In genomic region chr19:55578761-55579747, GRCh38 we compare ENCODE assay signal across 7 cellular contexts. TPM values are rescaled to one million over a fixed set of nuclear protein-coding genes. Genes with fewer than 3 reads are reported as not detected.
A peak's percentile ranks its signal among the peaks of the same experiment; 100 is the strongest.
DNase-seq lines count a peak whose midpoint lies in the region; ATAC-seq and TF ChIP-seq lines count a peak whose summit lies in the region.
"Had no signal": no experiment of that assay in that cellular context is flagged by ENCODE, and none has a peak within 500 bp of the region (broad histone marks: within the 10 kb centered on the region; RNA-seq: fewer than 3 reads in every experiment).

No MANE protein-coding gene starts in this region.

- no peaks in the 10 kb centered on the region for H3K27me3 ChIP-seq in BLaER1 treated with 17β-estradiol and CSF1 and Interleukin-3, amounts not matched to agents 10 nM and 100 nM
- no peaks in the 10 kb centered on the region for H3K27me3 ChIP-seq in kidney epithelial cell (ENCODE audit: control insufficient read depth, insufficient read depth, low read length)
- H3K27me3 ChIP-seq in aorta (ENCODE audit: control insufficient read depth in 1 of 2, insufficient read depth in 2 of 2, low read length in 1 of 2) = no peaks in the 10 kb centered on the region

- peak overlapping the region; percentile 84 to 94 (median 89) for H3K9ac ChIP-seq in BLaER1 treated with 17β-estradiol and CSF1 and Interleukin-3, amounts not matched to agents 10 nM and 100 nM

- TF ChIP-seq CTCF in VCaP (conservative IDR thresholded peaks at IDR 0.05) (no peak), kidney epithelial cell (IDR thresholded peaks at IDR 0.05; ENCODE audit: insufficient read depth, low read length, poor library complexity, severe bottlenecking) (no peak)

- peak overlapping the region; percentile 75 to 94 (median 90) for H3K4me2 ChIP-seq in BLaER1 treated with 17β-estradiol and CSF1 and Interleukin-3, amounts not matched to agents 10 nM and 100 nM

- no peak for DNase-seq in kidney epithelial cell (ENCODE audit: low read depth)
- DNase-seq in aorta = no peak
- DNase-seq in NCI-H510A treated with DMSO at 0.1 percent for 48 hours (lab: John Stamatoyannopoulos, UW) = no peak
- DNase-seq: activated CD8-positive, alpha-beta memory T cell treated with anti-CD3 and anti-CD28 coated beads, Interleukin-2, amount 50 U/mL, for 4 hours had no signal

- intact Hi-C loops in aorta (cut with DNase I) = no loop called here

- peaks cover 0 to 38% (median 20%) of the 10 kb centered on the region in 11 experiments; a peak in 13 of 22 replicates for H4K20me1 ChIP-seq in BLaER1 treated with 17β-estradiol and CSF1 and Interleukin-3, amounts not matched to agents 10 nM and 100 nM

- 95 to 97% methylated on average over 75 to 90 of the region's 90 CpGs for WGBS in aorta, 2 donors

- peaks cover 10 to 35% (median 23%) of the 10 kb centered on the region in 10 experiments; a peak in 19 of 20 replicates for H3K4me1 ChIP-seq in BLaER1 treated with 17β-estradiol and CSF1 and Interleukin-3, amounts not matched to agents 10 nM and 100 nM
- no peaks in the 10 kb centered on the region for H3K4me1 ChIP-seq in aorta (ENCODE audit: control insufficient read depth in 1 of 2, insufficient read depth in 2 of 2, low read length in 2 of 2)

- no peaks in the 10 kb centered on the region for H3K9me3 ChIP-seq in BLaER1 treated with 17β-estradiol and CSF1 and Interleukin-3, amounts not matched to agents 10 nM and 100 nM (replicated peaks in 1 of 11)
- H3K9me3 ChIP-seq in aorta (ENCODE audit: control insufficient read depth, low read length) = no peaks in the 10 kb centered on the region

- ATAC-seq in HG03457 (IDR thresholded peaks at IDR 0.05; ENCODE audit: unreplicated experiment) = no peak
- ATAC-seq in aorta (ENCODE audit: low FRiP score) = no peak

- peak overlapping the region; percentile 71 to 90 (median 85); a peak in 20 of 22 replicates for H3K27ac ChIP-seq in BLaER1 treated with 17β-estradiol and CSF1 and Interleukin-3, amounts not matched to agents 10 nM and 100 nM
- peak overlapping the region; percentile 92 for H3K27ac ChIP-seq in VCaP
- no peak overlapping the region for H3K27ac ChIP-seq in aorta (ENCODE audit: low read depth in 1 of 2, low read length in 2 of 2)

- H3K4me3 ChIP-seq in BLaER1 treated with 17β-estradiol and CSF1 and Interleukin-3, amounts not matched to agents 10 nM and 100 nM = peak overlapping the region; percentile 69 to 94 (median 82)
- peak overlapping the region; percentile 90 for H3K4me3 ChIP-seq in kidney epithelial cell (ENCODE audit: low read depth, low read length)
- no peak overlapping the region for H3K4me3 ChIP-seq in aorta (ENCODE audit: low read length in 2 of 2)

- H3K36me3 ChIP-seq in BLaER1 treated with 17β-estradiol and CSF1 and Interleukin-3, amounts not matched to agents 10 nM and 100 nM = peaks cover 25 to 44% (median 36%) of the 10 kb centered on the region in 11 experiments
- no peaks in the 10 kb centered on the region for H3K36me3 ChIP-seq in kidney epithelial cell (ENCODE audit: control insufficient read depth, insufficient read depth, low read length)
- peaks cover 0 to 2% of the 10 kb centered on the region in 2 donors for H3K36me3 ChIP-seq in aorta (ENCODE audit: control insufficient read depth in 1 of 2, insufficient read depth in 2 of 2, low read length in 1 of 2)

RNA-seq across cellular contexts. Expression of gene ZNF579, which starts 1.6 kb away (rescaled TPM):
- total RNA-seq in kidney epithelial cell = 14.4 and 22.0 TPM in 2 replicates
- 10 to 100 TPM; 12.9 to 13.1 TPM for total RNA-seq in aorta
- 10 to 100 TPM in 1 of 2 donors, under 1 TPM in 1; 0.63 to 12.6 TPM for polyA plus RNA-seq in aorta

RNA-seq across cellular contexts. Expression of gene FIZ1, which starts 20.3 kb away (rescaled TPM):
- total RNA-seq in kidney epithelial cell (8.4 and 9.4 TPM in 2 replicates), aorta (10 to 100 TPM; 12.7 to 13.2 TPM)
- polyA plus RNA-seq in aorta = 10 to 100 TPM in 1 of 2 donors, 1 to 10 TPM in 1; 2.8 to 12.6 TPM

RNA-seq across cellular contexts. Expression of gene ZNF524, which starts 21.0 kb away (rescaled TPM):
- total RNA-seq in kidney epithelial cell (32.7 and 35.0 TPM in 2 replicates), aorta (10 to 100 TPM; 13.2 to 17.3 TPM)
- 10 to 100 TPM; 13.4 to 38.8 TPM for polyA plus RNA-seq in aorta

RNA-seq across cellular contexts. Expression of gene ZNF865, which starts 26.4 kb away (rescaled TPM):
- 5.6 and 7.6 TPM in 2 replicates for total RNA-seq in kidney epithelial cell
- total RNA-seq in aorta = 10 to 100 TPM; 13.4 to 16.4 TPM
- 1 to 10 TPM; 1.1 to 5.7 TPM for polyA plus RNA-seq in aorta

RNA-seq across cellular contexts. Expression of gene SBK3, which starts 33.7 kb away (rescaled TPM):
- total RNA-seq in kidney epithelial cell = 0.33 TPM in 1 of 2 replicates, not detected in the other
- total RNA-seq in aorta = under 1 TPM in 1 of 2 donors, not detected in 1; 0.48 TPM
- polyA plus RNA-seq in aorta = not detected

Comparison
In these comparisons a context has a peak if more than half of its experiments do, and no peak if none do; other contexts are left out.
1. H3K27ac ChIP-seq: peak in BLaER1 treated with 17β-estradiol and CSF1 and Interleukin-3, amounts not matched to agents 10 nM and 100 nM (11 of 11) and VCaP (single experiment); none in aorta (0 of 2).
2. H3K4me3 ChIP-seq: peak in BLaER1 treated with 17β-estradiol and CSF1 and Interleukin-3, amounts not matched to agents 10 nM and 100 nM (10 of 10) and kidney epithelial cell (single experiment); none in aorta (0 of 2).